In the genomic region with DNA sequence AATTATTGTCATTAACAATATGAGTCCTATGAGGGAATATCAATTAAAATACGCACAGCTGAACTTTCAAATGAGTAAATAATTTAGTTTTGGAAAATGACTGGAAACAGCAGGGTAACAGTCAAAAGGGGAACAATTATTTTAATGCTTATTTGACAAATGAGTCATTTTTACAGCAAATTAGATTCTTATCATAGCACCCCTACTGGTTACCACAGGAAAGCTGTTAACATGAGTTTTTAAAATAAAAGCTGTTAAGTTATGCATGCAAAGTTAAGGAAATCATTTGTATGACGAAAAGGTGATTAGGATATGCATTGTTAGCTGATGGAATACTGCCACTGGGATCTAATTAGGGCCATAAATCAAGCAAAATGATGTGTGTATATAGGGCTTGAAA, we compare ENCODE assay signal across 21 cellular contexts.
DNase-seq lines count a peak whose midpoint lies in the region; ATAC-seq and TF ChIP-seq lines count a peak whose summit lies in the region.
"Had no signal": no experiment of that assay in that cellular context is flagged by ENCODE, and none has a peak within 500 bp of the region (broad histone marks: within the 10 kb centered on the region; RNA-seq: fewer than 3 reads in every experiment).

No MANE protein-coding gene starts in this region.

- no peak for TF ChIP-seq RAD21 in SK-N-SH (IDR thresholded peaks at IDR 0.05; ENCODE audit: low read length)

- H3K9me2 ChIP-seq in SK-N-SH: no peaks in the 10 kb centered on the region

- H3K27ac ChIP-seq in SK-N-SH (ENCODE audit: low read depth in 2 of 2, low read length in 1 of 2) (no peak overlapping the region), spleen (no peak overlapping the region)

- H3K79me2 ChIP-seq in SK-N-SH (ENCODE audit: insufficient read depth): no peaks in the 10 kb centered on the region

- no peaks in the 10 kb centered on the region for H3F3A ChIP-seq in SK-N-SH (replicated peaks; ENCODE audit: insufficient read depth)

- H3K9me3 ChIP-seq in SK-N-SH: no peaks in the 10 kb centered on the region
- H3K9me3 ChIP-seq in spleen: no peaks in the 10 kb centered on the region

- H3K4me1 ChIP-seq in SK-N-SH (ENCODE audit: control insufficient read depth in 1 of 2, insufficient read depth in 2 of 2, low read depth in 1 of 2, low read length in 1 of 2) (peaks cover 0 to 4% of the 10 kb centered on the region in 2 experiments; a peak in 1 of 4 replicates), spleen (no peaks in the 10 kb centered on the region)

- no peak overlapping the region for H2AFZ ChIP-seq in SK-N-SH (ENCODE audit: low read depth)

- H3K27ac Mint-ChIP-seq in chondrocyte (ENCODE audit: unreplicated experiment): no peak overlapping the region
- no peak overlapping the region for H3K27ac Mint-ChIP-seq in type B pancreatic cell
- H3K27ac Mint-ChIP-seq: natural killer cell treated with Interleukin-12 subunit alpha and Interleukin-12 subunit beta and Interleukin-15 and Interleukin-18, amount 100 ng/mL, for 72 hours had no signal

- ATAC-seq in SK-N-SH treated with all-trans-retinoic acid at 6 μM for 48 hours (no peak), GM19463 (IDR thresholded peaks at IDR 0.05; ENCODE audit: unreplicated experiment) (no peak), GM21447 (IDR thresholded peaks at IDR 0.05; ENCODE audit: unreplicated experiment) (no peak)
- ATAC-seq: left cardiac atrium; natural killer cell treated with Interleukin-12 subunit alpha and Interleukin-12 subunit beta and Interleukin-15 and Interleukin-18, amount 100 ng/mL, for 72 hours; Panc1 had no signal

- H3K4me3 Mint-ChIP-seq in chondrocyte (ENCODE audit: unreplicated experiment) (no peak overlapping the region), type B pancreatic cell (no peak overlapping the region)
- H3K4me3 Mint-ChIP-seq: natural killer cell treated with Interleukin-12 subunit alpha and Interleukin-12 subunit beta and Interleukin-15 and Interleukin-18, amount 100 ng/mL, for 72 hours had no signal

- H3K27me3 ChIP-seq in SK-N-SH (ENCODE audit: insufficient read depth) (no peaks in the 10 kb centered on the region), spleen (replicated peaks in 1 of 7) (no peaks in the 10 kb centered on the region)

- CTCF ChIA-PET in SK-N-SH (lab: Yijun Ruan, JAX): interaction anchor here (1.0 to 2.9 kb wide), 3 partner anchors 11 to 19 kb away, joined by 4 to 7 read pairs (median 4); no protein-coding TSS in a partner anchor

- no peak overlapping the region for H3K4me3 ChIP-seq in SK-N-SH (ENCODE audit: low read depth in 2 of 2, low read length in 1 of 2)
- no peak overlapping the region for H3K4me3 ChIP-seq in spleen
- H3K4me3 ChIP-seq: skin epidermis had no signal

- no peak overlapping the region for H3K4me2 ChIP-seq in SK-N-SH

- H3K27me3 Mint-ChIP-seq in chondrocyte (ENCODE audit: low read depth) (peaks cover 4% of the 10 kb centered on the region), type B pancreatic cell (no peaks in the 10 kb centered on the region)
- H3K27me3 Mint-ChIP-seq: natural killer cell treated with Interleukin-12 subunit alpha and Interleukin-12 subunit beta and Interleukin-15 and Interleukin-18, amount 100 ng/mL, for 72 hours had no signal

- H4K20me1 ChIP-seq in SK-N-SH (ENCODE audit: insufficient read depth): no peaks in the 10 kb centered on the region

- no peak overlapping the region for H3K9ac ChIP-seq in SK-N-SH

- POLR2A ChIA-PET in SK-N-SH (lab: Yijun Ruan, JAX): no interaction called here

- H3K4me1 Mint-ChIP-seq in chondrocyte (ENCODE audit: low read depth) (no peaks in the 10 kb centered on the region), type B pancreatic cell (ENCODE audit: unreplicated experiment) (peaks cover 13% of the 10 kb centered on the region)

- 9% methylated on average over 2 of the region's 2 CpGs for WGBS in SK-N-SH (ENCODE audit: low lambda C conversion rate)
- WGBS in spleen, 5 donors: 9 to 47% (median 31%) methylated on average over 2 of the region's 2 CpGs

- H3K9me3 Mint-ChIP-seq in chondrocyte (ENCODE audit: low read depth): no peaks in the 10 kb centered on the region
- H3K9me3 Mint-ChIP-seq in type B pancreatic cell: peaks cover 2% of the 10 kb centered on the region

- no peaks in the 10 kb centered on the region for H3K36me3 Mint-ChIP-seq in chondrocyte (ENCODE audit: low read depth)
- no peaks in the 10 kb centered on the region for H3K36me3 Mint-ChIP-seq in type B pancreatic cell
- H3K36me3 Mint-ChIP-seq: natural killer cell treated with Interleukin-12 subunit alpha and Interleukin-12 subunit beta and Interleukin-15 and Interleukin-18, amount 100 ng/mL, for 72 hours had no signal

- no peak for DNase-seq in SK-N-SH
- DNase-seq in NAMALWA (ENCODE audit: low spot score): peak; percentile 3
- no peak for DNase-seq in chondrocyte (ENCODE audit: low spot score)
- DNase-seq in type B pancreatic cell (ENCODE audit: extremely low spot score, unreplicated experiment): no peak
- no peak for DNase-seq in spleen
- DNase-seq: activated CD4-positive, CD25-positive, alpha-beta regulatory T cell treated with anti-CD3 and anti-CD28 coated beads, Interleukin-2, amount 50 U/mL, for 72 hours; C1 segment of cervical spinal cord; dermis blood vessel endothelial cell; erythroblast; GF-D8; left cardiac atrium; NCI-H1048; NCI-H526 treated with DMSO at 0.1 percent for 48 hours; posterior cingulate gyrus; stimulated activated CD4-positive, alpha-beta T cell treated with anti-CD3 and anti-CD28 coated beads, Interleukin-4, amount 100 ng/mL, for 1 hour had no signal

- TF ChIP-seq POLR2A in spleen (IDR thresholded peaks at IDR 0.05): no peak

- no peak for TF ChIP-seq EP300 in SK-N-SH (IDR thresholded peaks at IDR 0.05; ENCODE audit: borderline replicate concordance in 1 of 2, low read depth in 1 of 2, low read length in 1 of 2)

- H3K36me3 ChIP-seq in SK-N-SH (replicated peaks in 1 of 2; ENCODE audit: control insufficient read depth in 1 of 2, insufficient read depth in 2 of 2, low read length in 1 of 2) (no peaks in the 10 kb centered on the region), spleen (no peaks in the 10 kb centered on the region)

- TF ChIP-seq CTCF in SK-N-SH (IDR thresholded peaks at IDR 0.05) (peak; percentile 22; the same call in 1 of the 2 replicates), chondrocyte (IDR thresholded peaks at IDR 0.05) (peak; percentile 54), type B pancreatic cell (conservative IDR thresholded peaks at IDR 0.05) (peak; percentile 48), spleen (IDR thresholded peaks at IDR 0.05 in 8 of 11, conservative IDR thresholded peaks at IDR 0.05 in 3 of 11) (no peak)

- intact Hi-C loops in spleen (cut with DNase I; ENCODE audit: low total_unique reads): no loop called here

TF ChIP-seq in SK-N-SH, 30 proteins besides CTCF, POLR2A, EP300 and RAD21 (continues in another document):
- TF ChIP-seq SIN3A (IDR thresholded peaks at IDR 0.05; ENCODE audit: borderline replicate concordance, low read depth, low read length): no peak
- TF ChIP-seq, protein P1, sequence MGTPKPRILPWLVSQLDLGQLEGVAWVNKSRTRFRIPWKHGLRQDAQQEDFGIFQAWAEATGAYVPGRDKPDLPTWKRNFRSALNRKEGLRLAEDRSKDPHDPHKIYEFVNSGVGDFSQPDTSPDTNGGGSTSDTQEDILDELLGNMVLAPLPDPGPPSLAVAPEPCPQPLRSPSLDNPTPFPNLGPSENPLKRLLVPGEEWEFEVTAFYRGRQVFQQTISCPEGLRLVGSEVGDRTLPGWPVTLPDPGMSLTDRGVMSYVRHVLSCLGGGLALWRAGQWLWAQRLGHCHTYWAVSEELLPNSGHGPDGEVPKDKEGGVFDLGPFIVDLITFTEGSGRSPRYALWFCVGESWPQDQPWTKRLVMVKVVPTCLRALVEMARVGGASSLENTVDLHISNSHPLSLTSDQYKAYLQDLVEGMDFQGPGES (IDR thresholded peaks at IDR 0.05; ENCODE audit: low read depth, low read length): no peak
- TF ChIP-seq JUND (IDR thresholded peaks at IDR 0.05): no peak
- TF ChIP-seq YY1 (IDR thresholded peaks at IDR 0.05; ENCODE audit: low read depth): no peak
- no peak for TF ChIP-seq SMC3 (IDR thresholded peaks at IDR 0.05; ENCODE audit: low read depth, low read length)
- no peak for TF ChIP-seq TAF1 (IDR thresholded peaks at IDR 0.05; ENCODE audit: borderline replicate concordance, low read depth, low read length)
- TF ChIP-seq, protein P2, sequence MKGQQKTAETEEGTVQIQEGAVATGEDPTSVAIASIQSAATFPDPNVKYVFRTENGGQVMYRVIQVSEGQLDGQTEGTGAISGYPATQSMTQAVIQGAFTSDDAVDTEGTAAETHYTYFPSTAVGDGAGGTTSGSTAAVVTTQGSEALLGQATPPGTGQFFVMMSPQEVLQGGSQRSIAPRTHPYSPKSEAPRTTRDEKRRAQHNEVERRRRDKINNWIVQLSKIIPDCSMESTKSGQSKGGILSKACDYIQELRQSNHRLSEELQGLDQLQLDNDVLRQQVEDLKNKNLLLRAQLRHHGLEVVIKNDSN (IDR thresholded peaks at IDR 0.05; ENCODE audit: borderline replicate concordance, low read depth): no peak
- no peak for TF ChIP-seq NRF1 (IDR thresholded peaks at IDR 0.05; ENCODE audit: low read depth, low read length)

TF ChIP-seq in SK-N-SH treated with all-trans-retinoic acid at 6 μM for 48 hours, 23 proteins besides CTCF, POLR2A, EP300 and RAD21:
- TF ChIP-seq ISL1 (CRISPR knock-in tag; IDR thresholded peaks at IDR 0.05): no peak
- TF ChIP-seq ARNTL (CRISPR knock-in tag; IDR thresholded peaks at IDR 0.05; ENCODE audit: borderline replicate concordance, low read depth): no peak
- no peak for TF ChIP-seq ZFP3 (CRISPR knock-in tag; IDR thresholded peaks at IDR 0.05)
- TF ChIP-seq, protein P3, sequence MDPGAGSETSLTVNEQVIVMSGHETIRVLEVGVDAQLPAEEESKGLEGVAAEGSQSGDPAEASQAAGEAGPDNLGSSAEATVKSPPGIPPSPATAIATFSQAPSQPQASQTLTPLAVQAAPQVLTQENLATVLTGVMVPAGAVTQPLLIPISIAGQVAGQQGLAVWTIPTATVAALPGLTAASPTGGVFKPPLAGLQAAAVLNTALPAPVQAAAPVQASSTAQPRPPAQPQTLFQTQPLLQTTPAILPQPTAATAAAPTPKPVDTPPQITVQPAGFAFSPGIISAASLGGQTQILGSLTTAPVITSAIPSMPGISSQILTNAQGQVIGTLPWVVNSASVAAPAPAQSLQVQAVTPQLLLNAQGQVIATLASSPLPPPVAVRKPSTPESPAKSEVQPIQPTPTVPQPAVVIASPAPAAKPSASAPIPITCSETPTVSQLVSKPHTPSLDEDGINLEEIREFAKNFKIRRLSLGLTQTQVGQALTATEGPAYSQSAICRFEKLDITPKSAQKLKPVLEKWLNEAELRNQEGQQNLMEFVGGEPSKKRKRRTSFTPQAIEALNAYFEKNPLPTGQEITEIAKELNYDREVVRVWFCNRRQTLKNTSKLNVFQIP (CRISPR knock-in tag; IDR thresholded peaks at IDR 0.05; ENCODE audit: borderline replicate concordance, low read depth): no peak

Comparison
In these comparisons a context has a peak if more than half of its experiments do, and no peak if none do; other contexts are left out.
1. CTCF ChIP-seq: peak in SK-N-SH (single experiment), chondrocyte (single experiment) and type B pancreatic cell (single experiment); none in spleen (0 of 11).